In the genomic region with DNA sequence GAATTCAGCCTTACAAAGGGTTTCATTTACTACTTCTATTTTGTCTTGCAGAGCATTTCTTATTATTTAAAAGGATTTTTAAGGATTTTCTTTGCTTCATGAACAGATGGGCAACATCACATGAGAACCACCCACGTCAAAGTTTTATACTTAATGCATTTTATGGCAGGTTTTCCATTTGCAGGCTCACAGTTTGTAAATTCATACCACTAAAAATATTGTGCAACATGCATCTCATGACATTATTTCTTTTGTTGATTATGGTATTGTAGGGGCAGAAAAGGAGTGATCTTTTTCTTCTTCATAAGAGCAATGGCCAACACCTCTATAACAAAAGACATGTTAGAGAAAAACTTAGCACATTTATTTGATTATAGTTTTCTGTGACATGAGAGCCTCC, we compare ENCODE assay signal across 15 cellular contexts.
DNase-seq lines count a peak whose midpoint lies in the region; ATAC-seq and TF ChIP-seq lines count a peak whose summit lies in the region.
"Had no signal": no experiment of that assay in that cellular context is flagged by ENCODE, and none has a peak within 500 bp of the region (broad histone marks: within the 10 kb centered on the region; RNA-seq: fewer than 3 reads in every experiment).

No MANE protein-coding gene starts in this region.

- no peaks in the 10 kb centered on the region for H4K20me1 ChIP-seq in IMR-90 (ENCODE audit: insufficient read depth, low read length)
- H4K20me1 ChIP-seq: BLaER1 had no signal

- H3K27ac ChIP-seq in IMR-90 (ENCODE audit: insufficient read depth, low read length): no peak overlapping the region
- H3K27ac ChIP-seq in vagina: peak overlapping the region; percentile 62
- H3K27ac ChIP-seq: BLaER1 had no signal

- no peaks in the 10 kb centered on the region for H3K4me1 ChIP-seq in IMR-90 (ENCODE audit: control insufficient read depth, insufficient read depth, low read length)
- no peaks in the 10 kb centered on the region for H3K4me1 ChIP-seq in vagina
- H3K4me1 ChIP-seq: BLaER1 had no signal

- TF ChIP-seq CTCF in IMR-90 (conservative IDR thresholded peaks at IDR 0.05; ENCODE audit: low read depth, low read length): no peak
- TF ChIP-seq CTCF in brain (conservative IDR thresholded peaks at IDR 0.05): no peak
- no peak for TF ChIP-seq CTCF in mesothelial cell of epicardium (IDR thresholded peaks at IDR 0.05; ENCODE audit: unreplicated experiment)
- TF ChIP-seq CTCF in vagina (IDR thresholded peaks at IDR 0.05): no peak
- TF ChIP-seq CTCF in GM10248 (IDR thresholded peaks at IDR 0.05; ENCODE audit: control extremely low read depth, extremely low read depth, low read depth, missing control alignments): no peak

- H3K27ac Mint-ChIP-seq in brain: peak overlapping the region in 4 of 5 experiments; percentile 25 to 92 (median 54)
- peak overlapping the region; percentile 12 for H3K27ac Mint-ChIP-seq in mesothelial cell of epicardium
- H3K27ac Mint-ChIP-seq: CD14-positive monocyte; CD4-positive, alpha-beta memory T cell; H9 had no signal

- H3K9me3 ChIP-seq in IMR-90 (ENCODE audit: control insufficient read depth, insufficient read depth, low read length) (peaks cover 5% of the 10 kb centered on the region; the same call in 1 of the 2 replicates), vagina (no peaks in the 10 kb centered on the region)
- H3K9me3 ChIP-seq: BLaER1 had no signal

- H3K4me1 Mint-ChIP-seq in brain (peaks cover 6% of the 10 kb centered on the region), mesothelial cell of epicardium (peaks cover 11% of the 10 kb centered on the region)
- H3K4me1 Mint-ChIP-seq: CD4-positive, alpha-beta memory T cell; H9 had no signal

- no peak overlapping the region for H4K91ac ChIP-seq in IMR-90 (ENCODE audit: insufficient read depth, low read depth, low read length)

- no peaks in the 10 kb centered on the region for H3K27me3 ChIP-seq in IMR-90 (ENCODE audit: control insufficient read depth, insufficient read depth, low read length)
- H3K27me3 ChIP-seq in vagina: no peaks in the 10 kb centered on the region
- H3K27me3 ChIP-seq: BLaER1 had no signal

- H3K56ac ChIP-seq in IMR-90 (ENCODE audit: extremely low read depth, insufficient read depth, low read length): no peak overlapping the region

- H3K36me3 Mint-ChIP-seq in brain: no peaks in the 10 kb centered on the region
- H3K36me3 Mint-ChIP-seq in mesothelial cell of epicardium: no peaks in the 10 kb centered on the region
- H3K36me3 Mint-ChIP-seq: CD14-positive monocyte; CD4-positive, alpha-beta memory T cell had no signal

- no peak overlapping the region for H3K18ac ChIP-seq in IMR-90 (ENCODE audit: low read depth, low read length)

- POLR2A ChIA-PET in IMR-90 (lab: Charles Lee; ENCODE audit: unreplicated experiment): no interaction called here
- POLR2A ChIA-PET in GM10248 (lab: Yijun Ruan, JAX): no interaction called here

- H3K9me3 Mint-ChIP-seq in brain (peaks cover 0 to 2% (median 0%) of the 10 kb centered on the region in 5 experiments), mesothelial cell of epicardium (peaks cover 15% of the 10 kb centered on the region)
- H3K9me3 Mint-ChIP-seq: H9 had no signal

- H3K14ac ChIP-seq in IMR-90 (replicated peaks; ENCODE audit: low read depth, low read length): no peak overlapping the region

- H3K36me3 ChIP-seq in IMR-90 (ENCODE audit: control insufficient read depth, insufficient read depth, low read length): no peaks in the 10 kb centered on the region
- no peaks in the 10 kb centered on the region for H3K36me3 ChIP-seq in vagina
- H3K36me3 ChIP-seq: BLaER1 had no signal

- in situ Hi-C loops in IMR-90 (cut with MboI; ENCODE audit: low sequenced_read_pairs): no loop called here

- no peak overlapping the region for H3K4ac ChIP-seq in IMR-90 (ENCODE audit: low read depth, low read length)

- no peak for TF ChIP-seq RAD21 in IMR-90 (IDR thresholded peaks at IDR 0.05; ENCODE audit: low read length)

- DNase-seq in IMR-90 (no peak), mesothelial cell of epicardium (ENCODE audit: low spot score in 2 of 2, unreplicated experiment in 2 of 2) (no peak), vagina (ENCODE audit: extremely low spot score in 2 of 2) (no peak), GM10248 (ENCODE audit: extremely low spot score) (no peak), Kasumi-1 (lab: John Stamatoyannopoulos, UW) (no peak)
- DNase-seq: 8988T; CD4-positive, alpha-beta memory T cell; DMS53; DND-41; EL; H9 had no signal

- ATAC-seq in IMR-90 (ENCODE audit: low read depth) (no peak), HG02938 (IDR thresholded peaks at IDR 0.05; ENCODE audit: unreplicated experiment) (no peak)

- H3K9me1 ChIP-seq in IMR-90 (ENCODE audit: insufficient read depth, low read length): no peaks in the 10 kb centered on the region

- no peak overlapping the region for H3K4me2 ChIP-seq in IMR-90 (ENCODE audit: low read depth, low read length)
- H3K4me2 ChIP-seq: BLaER1 had no signal

- intact Hi-C loops in IMR-90 (cut with micrococcal nuclease) (no loop called here), vagina (cut with DNase I) (no loop called here)

- H2BK15ac ChIP-seq in IMR-90 (ENCODE audit: low read depth, low read length): no peak overlapping the region

- no peak overlapping the region for H3K9ac ChIP-seq in IMR-90 (ENCODE audit: low read depth, low read length)
- H3K9ac ChIP-seq: BLaER1 had no signal

- CTCF ChIA-PET in IMR-90 (lab: Yijun Ruan, JAX): no interaction called here
- CTCF ChIA-PET in GM10248 (lab: Yijun Ruan, JAX): no interaction called here

- no peak overlapping the region for H4K5ac ChIP-seq in IMR-90 (ENCODE audit: low read depth, low read length)

- H4K8ac ChIP-seq in IMR-90 (ENCODE audit: low read depth in 2 of 2, low read length in 2 of 2): no peak overlapping the region

- no peak overlapping the region for H2AFZ ChIP-seq in IMR-90 (replicated peaks; ENCODE audit: low read length, poor library complexity)

- dilution Hi-C loops in IMR-90 (cut with HindIII; ENCODE audit: low sequenced_read_pairs, unreplicated experiment): no loop called here

- H3K79me1 ChIP-seq in IMR-90 (ENCODE audit: low read depth in 1 of 2, low read length in 2 of 2): no peaks in the 10 kb centered on the region

- no peak overlapping the region for H3K23ac ChIP-seq in IMR-90 (ENCODE audit: low read depth, low read length)

- BruUV-seq in IMR-90 (replicated peaks; lab: Mats Ljungman, UMichigan): no TSS peak

- no CpG with 5 or more reads among the region's 1 CpG for WGBS in IMR-90 (ENCODE audit: extremely low coverage in 2 of 2, insufficient read length in 1 of 2), 2 experiments

- H3K4me3 Mint-ChIP-seq in brain (no peak overlapping the region), mesothelial cell of epicardium (no peak overlapping the region)
- H3K4me3 Mint-ChIP-seq: CD14-positive monocyte; CD4-positive, alpha-beta memory T cell; H9 had no signal

- TF ChIP-seq POLR2A in IMR-90 (IDR thresholded peaks at IDR 0.05; ENCODE audit: low read depth, low read length) (no peak), vagina (IDR thresholded peaks at IDR 0.05) (no peak)

- H3K4me3 ChIP-seq in IMR-90 (ENCODE audit: insufficient read depth, low read depth, low read length): no peak overlapping the region
- H3K4me3 ChIP-seq in vagina: no peak overlapping the region
- H3K4me3 ChIP-seq: BLaER1 had no signal

- no peak overlapping the region for H2BK20ac ChIP-seq in IMR-90 (ENCODE audit: low read depth, low read length)

- no peak overlapping the region for H2AK9ac ChIP-seq in IMR-90 (replicated peaks; ENCODE audit: low read depth, low read length, poor library complexity)

- H2AK5ac ChIP-seq in IMR-90 (ENCODE audit: low read depth, low read length): no peak overlapping the region

- no peak overlapping the region for H2BK5ac ChIP-seq in IMR-90 (ENCODE audit: low read depth, low read length, poor library complexity, severe bottlenecking)

- H3K27me3 Mint-ChIP-seq in brain (no peaks in the 10 kb centered on the region), mesothelial cell of epicardium (ENCODE audit: low read depth) (no peaks in the 10 kb centered on the region)
- H3K27me3 Mint-ChIP-seq: CD4-positive, alpha-beta memory T cell had no signal

- no peak overlapping the region for H2BK120ac ChIP-seq in IMR-90 (ENCODE audit: low read depth, low read length)

TF ChIP-seq in IMR-90, 13 proteins besides CTCF, POLR2A, EP300 and RAD21:
- TF ChIP-seq BHLHE40 (IDR thresholded peaks at IDR 0.05; ENCODE audit: low read depth, low read length) (no peak), CEBPB (IDR thresholded peaks at IDR 0.05; ENCODE audit: low read depth, low read length) (0 out of 2 replicates have a peak, but pooled peaks have one; percentile 17)
